Comparison of ENCODE assay signal across 1 cellular context in genomic region chr1:185288435-185288834, GRCh38.
TF ChIP-seq lines count a peak whose summit lies in the region.

No MANE protein-coding gene starts in this region.

TF ChIP-seq in K562, 482 proteins besides CTCF, POLR2A, EP300 and RAD21 (continued from another document):
- TF ChIP-seq CHAMP1 (IDR thresholded peaks at IDR 0.05) (no peak), NR2F6 (CRISPR knock-in tag; IDR thresholded peaks at IDR 0.05) (no peak), REST (CRISPR knock-in tag; IDR thresholded peaks at IDR 0.05; ENCODE audit: low read depth) (no peak), BRD9 (IDR thresholded peaks at IDR 0.05; ENCODE audit: low read depth, partially characterized antibody) (no peak), ZNF280B (CRISPR knock-in tag; IDR thresholded peaks at IDR 0.05) (no peak), ZNF695 (CRISPR knock-in tag; IDR thresholded peaks at IDR 0.05) (no peak)
- TF ChIP-seq, protein P1, sequence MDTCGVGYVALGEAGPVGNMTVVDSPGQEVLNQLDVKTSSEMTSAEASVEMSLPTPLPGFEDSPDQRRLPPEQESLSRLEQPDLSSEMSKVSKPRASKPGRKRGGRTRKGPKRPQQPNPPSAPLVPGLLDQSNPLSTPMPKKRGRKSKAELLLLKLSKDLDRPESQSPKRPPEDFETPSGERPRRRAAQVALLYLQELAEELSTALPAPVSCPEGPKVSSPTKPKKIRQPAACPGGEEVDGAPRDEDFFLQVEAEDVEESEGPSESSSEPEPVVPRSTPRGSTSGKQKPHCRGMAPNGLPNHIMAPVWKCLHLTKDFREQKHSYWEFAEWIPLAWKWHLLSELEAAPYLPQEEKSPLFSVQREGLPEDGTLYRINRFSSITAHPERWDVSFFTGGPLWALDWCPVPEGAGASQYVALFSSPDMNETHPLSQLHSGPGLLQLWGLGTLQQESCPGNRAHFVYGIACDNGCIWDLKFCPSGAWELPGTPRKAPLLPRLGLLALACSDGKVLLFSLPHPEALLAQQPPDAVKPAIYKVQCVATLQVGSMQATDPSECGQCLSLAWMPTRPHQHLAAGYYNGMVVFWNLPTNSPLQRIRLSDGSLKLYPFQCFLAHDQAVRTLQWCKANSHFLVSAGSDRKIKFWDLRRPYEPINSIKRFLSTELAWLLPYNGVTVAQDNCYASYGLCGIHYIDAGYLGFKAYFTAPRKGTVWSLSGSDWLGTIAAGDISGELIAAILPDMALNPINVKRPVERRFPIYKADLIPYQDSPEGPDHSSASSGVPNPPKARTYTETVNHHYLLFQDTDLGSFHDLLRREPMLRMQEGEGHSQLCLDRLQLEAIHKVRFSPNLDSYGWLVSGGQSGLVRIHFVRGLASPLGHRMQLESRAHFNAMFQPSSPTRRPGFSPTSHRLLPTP (IDR thresholded peaks at IDR 0.05; ENCODE audit: borderline replicate concordance, extremely low read depth, insufficient read length), result no peak
- TF ChIP-seq, protein P2, sequence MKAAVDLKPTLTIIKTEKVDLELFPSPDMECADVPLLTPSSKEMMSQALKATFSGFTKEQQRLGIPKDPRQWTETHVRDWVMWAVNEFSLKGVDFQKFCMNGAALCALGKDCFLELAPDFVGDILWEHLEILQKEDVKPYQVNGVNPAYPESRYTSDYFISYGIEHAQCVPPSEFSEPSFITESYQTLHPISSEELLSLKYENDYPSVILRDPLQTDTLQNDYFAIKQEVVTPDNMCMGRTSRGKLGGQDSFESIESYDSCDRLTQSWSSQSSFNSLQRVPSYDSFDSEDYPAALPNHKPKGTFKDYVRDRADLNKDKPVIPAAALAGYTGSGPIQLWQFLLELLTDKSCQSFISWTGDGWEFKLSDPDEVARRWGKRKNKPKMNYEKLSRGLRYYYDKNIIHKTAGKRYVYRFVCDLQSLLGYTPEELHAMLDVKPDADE (conservative IDR thresholded peaks at IDR 0.05; ENCODE audit: control insufficient read depth, low read depth, low read length), result no peak
- TF ChIP-seq, protein P3, sequence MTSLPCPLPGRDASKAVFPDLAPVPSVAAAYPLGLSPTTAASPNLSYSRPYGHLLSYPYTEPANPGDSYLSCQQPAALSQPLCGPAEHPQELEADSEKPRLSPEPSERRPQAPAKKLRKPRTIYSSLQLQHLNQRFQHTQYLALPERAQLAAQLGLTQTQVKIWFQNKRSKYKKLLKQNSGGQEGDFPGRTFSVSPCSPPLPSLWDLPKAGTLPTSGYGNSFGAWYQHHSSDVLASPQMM (CRISPR knock-in tag; IDR thresholded peaks at IDR 0.05), result no peak
